In genomic region chr1:43073490-43074230, GRCh38 we compare ENCODE assay signal across 8 cellular contexts.
DNase-seq lines count a peak whose midpoint lies in the region; ATAC-seq and TF ChIP-seq lines count a peak whose summit lies in the region.

No MANE protein-coding gene starts in this region.

- ATAC-seq in foreskin keratinocyte (peak; percentile 56), HG02610 (IDR thresholded peaks at IDR 0.05; ENCODE audit: unreplicated experiment) (no peak)

- no peaks in the 10 kb centered on the region for H3K36me3 Mint-ChIP-seq in activated T-helper 2 cell treated with anti-CD3 and anti-CD28 coated beads, Interferon-gamma antibody, Interleukin-2, Interleukin-4, amounts not matched to agents 10 μg/mL and 5 μg/mL and 100 μg/mL, durations not matched to agents 14 hours and 24 hours and 36 hours (ENCODE audit: low read depth)

- DNase-seq in Daoy (ENCODE audit: low read depth) (peak; percentile 78), M059J (ENCODE audit: low read depth) (peak; percentile 74), SHP77 treated with DMSO at 0.1 percent for 48 hours (lab: John Stamatoyannopoulos, UW) (peak; percentile 20), foreskin keratinocyte (peak in 1 of 2 donors; percentile 54), nucleus accumbens (lab: John Stamatoyannopoulos, UW) (peak in 52 of 56 donors; percentile 12 to 89 (median 62)), superior temporal gyrus (ENCODE audit: extremely low spot score) (peak; percentile 93)
- DNase-seq in activated T-helper 2 cell treated with anti-CD3 and anti-CD28 coated beads, Interferon-gamma antibody, Interleukin-2, Interleukin-4, amounts not matched to agents 10 μg/mL and 5 μg/mL and 100 μg/mL, durations not matched to agents 14 hours and 24 hours and 36 hours (ENCODE audit: low spot score): peak; percentile 55

- peaks cover 4% of the 10 kb centered on the region for H3K4me1 Mint-ChIP-seq in activated T-helper 2 cell treated with anti-CD3 and anti-CD28 coated beads, Interferon-gamma antibody, Interleukin-2, Interleukin-4, amounts not matched to agents 10 μg/mL and 5 μg/mL and 100 μg/mL, durations not matched to agents 14 hours and 24 hours and 36 hours (ENCODE audit: low read depth)

- no peaks in the 10 kb centered on the region for H3K9me3 Mint-ChIP-seq in activated T-helper 2 cell treated with anti-CD3 and anti-CD28 coated beads, Interferon-gamma antibody, Interleukin-2, Interleukin-4, amounts not matched to agents 10 μg/mL and 5 μg/mL and 100 μg/mL, durations not matched to agents 14 hours and 24 hours and 36 hours

- intact Hi-C loops in activated T-helper 2 cell treated with anti-CD3 and anti-CD28 coated beads, Interferon-gamma antibody, Interleukin-2, Interleukin-4, amounts not matched to agents 10 μg/mL and 5 μg/mL and 100 μg/mL, durations not matched to agents 14 hours and 24 hours and 36 hours (cut with micrococcal nuclease): loop anchor here (1.0 to 5.0 kb wide), 3 partner anchors 160 to 496 kb away; no protein-coding TSS in a partner anchor

- no peak overlapping the region for H3K27ac Mint-ChIP-seq in activated T-helper 2 cell treated with anti-CD3 and anti-CD28 coated beads, Interferon-gamma antibody, Interleukin-2, Interleukin-4, amounts not matched to agents 10 μg/mL and 5 μg/mL and 100 μg/mL, durations not matched to agents 14 hours and 24 hours and 36 hours

- peak; percentile 90 for TF ChIP-seq CTCF in foreskin keratinocyte (conservative IDR thresholded peaks at IDR 0.05)

- H3K4me3 Mint-ChIP-seq in activated T-helper 2 cell treated with anti-CD3 and anti-CD28 coated beads, Interferon-gamma antibody, Interleukin-2, Interleukin-4, amounts not matched to agents 10 μg/mL and 5 μg/mL and 100 μg/mL, durations not matched to agents 14 hours and 24 hours and 36 hours (ENCODE audit: low read depth): no peak overlapping the region

- H3K27me3 Mint-ChIP-seq in activated T-helper 2 cell treated with anti-CD3 and anti-CD28 coated beads, Interferon-gamma antibody, Interleukin-2, Interleukin-4, amounts not matched to agents 10 μg/mL and 5 μg/mL and 100 μg/mL, durations not matched to agents 14 hours and 24 hours and 36 hours (ENCODE audit: low read depth): peaks cover 2% of the 10 kb centered on the region

- no peaks in the 10 kb centered on the region for H3K27me3 ChIP-seq in foreskin keratinocyte

- H3K4me1 ChIP-seq in foreskin keratinocyte: no peaks in the 10 kb centered on the region

- no peak overlapping the region for H3K27ac ChIP-seq in foreskin keratinocyte
